Comparison of ENCODE assay signal across 22 cellular contexts in the genomic region with DNA sequence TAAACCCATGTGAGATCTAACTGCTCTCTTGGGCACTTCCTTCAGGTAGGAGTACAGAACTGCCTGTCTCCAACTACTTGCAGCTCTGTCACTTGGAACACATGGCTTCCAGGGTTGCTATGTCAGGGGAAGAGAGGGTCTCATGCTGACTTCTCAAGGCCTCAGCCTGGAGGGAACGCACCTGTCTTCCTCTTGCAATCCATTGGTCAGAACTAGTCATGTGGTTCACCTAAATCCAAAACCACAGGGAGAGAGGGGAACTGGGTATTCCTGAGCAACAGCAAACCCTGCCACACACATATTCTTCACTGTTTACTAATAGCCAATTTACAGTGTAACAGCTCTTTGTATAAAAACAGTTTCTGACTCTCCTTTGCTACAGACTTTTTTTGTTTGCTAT.
DNase-seq lines count a peak whose midpoint lies in the region; ATAC-seq and TF ChIP-seq lines count a peak whose summit lies in the region.
"Had no signal": no experiment of that assay in that cellular context is flagged by ENCODE, and none has a peak within 500 bp of the region (broad histone marks: within the 10 kb centered on the region; RNA-seq: fewer than 3 reads in every experiment).

No MANE protein-coding gene starts in this region.

- H3K9ac ChIP-seq in MM.1S (ENCODE audit: low read length) (no peak overlapping the region), endodermal cell (ENCODE audit: extremely low read depth, low read length, poor library complexity, severe bottlenecking) (no peak overlapping the region)

- no peaks in the 10 kb centered on the region for H3K4me1 ChIP-seq in MM.1S (ENCODE audit: low read length)
- H3K4me1 ChIP-seq in endodermal cell (ENCODE audit: control insufficient read depth, insufficient read depth, low read length), result no peaks in the 10 kb centered on the region
- H3K4me1 ChIP-seq: Caco-2 had no signal

- no peaks in the 10 kb centered on the region for H3F3A ChIP-seq in MM.1S (ENCODE audit: insufficient read depth, low read length)

- H3K36me3 Mint-ChIP-seq in endodermal cell (ENCODE audit: low read depth), result no peaks in the 10 kb centered on the region
- H3K36me3 Mint-ChIP-seq: IgD-negative memory B cell had no signal

- WGBS in endodermal cell (ENCODE audit: insufficient coverage in 1 of 2, insufficient read length in 1 of 2), 2 experiments, result 94% methylated on average over 1 of the region's 1 CpG; no CpG with 5 or more reads in 1 of the 2 experiments

- H3K4me1 Mint-ChIP-seq in endodermal cell, result peaks cover 23% of the 10 kb centered on the region
- H3K4me1 Mint-ChIP-seq: IgD-negative memory B cell had no signal

- H3K27ac ChIP-seq in MM.1S (ENCODE audit: low read length) (no peak overlapping the region), endodermal cell (ENCODE audit: low read depth, low read length) (no peak overlapping the region)
- H3K27ac ChIP-seq: HL-60, PC-9, RWPE1 had no signal

- no peak overlapping the region for H3K27ac Mint-ChIP-seq in endodermal cell
- H3K27ac Mint-ChIP-seq: CD4-positive, alpha-beta T cell; IgD-negative memory B cell had no signal

- no peak for ATAC-seq in GM19467 (IDR thresholded peaks at IDR 0.05; ENCODE audit: unreplicated experiment)
- no peak for ATAC-seq in HG02588 (IDR thresholded peaks at IDR 0.05; ENCODE audit: unreplicated experiment)
- ATAC-seq in GM21737 (IDR thresholded peaks at IDR 0.05; ENCODE audit: unreplicated experiment), result no peak

- H3K27me3 ChIP-seq in MM.1S (replicated peaks; ENCODE audit: insufficient read depth, low read length) (no peaks in the 10 kb centered on the region), endodermal cell (ENCODE audit: control insufficient read depth, insufficient read depth, low read length, poor library complexity, severe bottlenecking) (no peaks in the 10 kb centered on the region)
- H3K27me3 ChIP-seq: BE2C had no signal

- H3K4me3 ChIP-seq in MM.1S (ENCODE audit: low read length), result no peak overlapping the region
- H3K4me3 ChIP-seq in endodermal cell (ENCODE audit: low read length), result no peak overlapping the region
- H3K4me3 ChIP-seq: PC-9 had no signal

- no peaks in the 10 kb centered on the region for H3K9me3 ChIP-seq in MM.1S (replicated peaks; ENCODE audit: insufficient read depth, low read length)
- peaks cover 5% of the 10 kb centered on the region for H3K9me3 ChIP-seq in endodermal cell (ENCODE audit: control insufficient read depth, low read length)
- H3K9me3 ChIP-seq: BE2C, Caco-2 had no signal

- H3K79me2 ChIP-seq in MM.1S (ENCODE audit: low read length), result no peaks in the 10 kb centered on the region

- TF ChIP-seq CTCF in MM.1S (IDR thresholded peaks at IDR 0.05; ENCODE audit: low read length), result no peak
- peak; percentile 42 for TF ChIP-seq CTCF in endodermal cell (conservative IDR thresholded peaks at IDR 0.05)

- DNase-seq in NCI-H2107 treated with DMSO at 0.1 percent for 48 hours (lab: John Stamatoyannopoulos, UW; ENCODE audit: unreplicated experiment), result peak; percentile 59
- no peak for DNase-seq in NCI-H2107 (lab: John Stamatoyannopoulos, UW)
- no peak for DNase-seq in MM.1S
- peak; percentile 55 for DNase-seq in endodermal cell
- DNase-seq in myocyte (ENCODE audit: low read depth), result peak; percentile 43
- DNase-seq: BE2C; Caco-2; CD4-positive, alpha-beta T cell; GDM1; GOT3; Karpas-422; NCI-H1092; NCI-H1694 treated with DMSO at 0.1 percent for 48 hours; NCI-H510A; PC-9; SIG-M5 had no signal

- H3K27me3 Mint-ChIP-seq in endodermal cell (ENCODE audit: insufficient read depth), result no peaks in the 10 kb centered on the region
- H3K27me3 Mint-ChIP-seq: CD4-positive, alpha-beta T cell; IgD-negative memory B cell had no signal

- H3K9me3 Mint-ChIP-seq in endodermal cell, result peaks cover 3% of the 10 kb centered on the region
- H3K9me3 Mint-ChIP-seq: CD4-positive, alpha-beta T cell had no signal

- H3K36me3 ChIP-seq in MM.1S (replicated peaks; ENCODE audit: insufficient read depth, low read length), result no peaks in the 10 kb centered on the region
- H3K36me3 ChIP-seq in endodermal cell (ENCODE audit: control insufficient read depth, insufficient read depth, low read length), result no peaks in the 10 kb centered on the region
- H3K36me3 ChIP-seq: BE2C had no signal

- no peak overlapping the region for H3K4me2 ChIP-seq in MM.1S (ENCODE audit: low read depth, low read length)
- H3K4me2 ChIP-seq: PC-9 had no signal

- no peaks in the 10 kb centered on the region for H4K20me1 ChIP-seq in MM.1S (ENCODE audit: insufficient read depth, low read length)

- H2AFZ ChIP-seq in MM.1S (ENCODE audit: low read length), result 0 out of 2 replicates have a peak overlapping the region, but pooled peaks have one; percentile 26
- H2AFZ ChIP-seq: PC-9 had no signal

- no peak overlapping the region for H3K4me3 Mint-ChIP-seq in endodermal cell
- H3K4me3 Mint-ChIP-seq: CD4-positive, alpha-beta T cell; IgD-negative memory B cell had no signal

- no peaks in the 10 kb centered on the region for H3K9me2 ChIP-seq in MM.1S (replicated peaks; ENCODE audit: insufficient read depth, low read length)

Comparison
In these comparisons a context has a peak if more than half of its experiments do, and no peak if none do; other contexts are left out.
1. DNase-seq: peak in NCI-H2107 treated with DMSO at 0.1 percent for 48 hours (single experiment), endodermal cell (single experiment) and myocyte (single experiment); none in NCI-H2107 (single experiment) and MM.1S (single experiment).